Comparison of ENCODE assay signal across 33 cellular contexts in genomic region chr9:113783475-113783874, GRCh38.
"Had no signal": no experiment of that assay in that cellular context is flagged by ENCODE, and none has a peak within 500 bp of the region (broad histone marks: within the 10 kb centered on the region; RNA-seq: fewer than 3 reads in every experiment).

No MANE protein-coding gene starts in this region.

- H3K4me1 Mint-ChIP-seq: activated B cell treated with CpG ODN at 0.5 μM for 24 hours; activated CD4-positive, alpha-beta T cell treated with anti-CD3 and anti-CD28 coated beads, Interleukin-2, amount 10 ng/mL, durations not matched to agents 24 days and 14 days; activated naive CD8-positive, alpha-beta T cell treated with anti-CD3 and anti-CD28 coated beads for 36 hours; activated T-helper 17 cell treated with anti-CD3 and anti-CD28 coated beads, Interleukin-2, amount 50 U/mL, for 72 hours had no signal

- DNase-seq: activated B cell treated with CpG ODN at 0.5 μM for 24 hours; activated CD4-positive, alpha-beta memory T cell treated with anti-CD3 and anti-CD28 coated beads for 36 hours; activated CD4-positive, alpha-beta T cell treated with anti-CD3 and anti-CD28 coated beads for 4 hours; activated CD4-positive, alpha-beta T cell treated with anti-CD3 and anti-CD28 coated beads, Interleukin-2, amount 10 ng/mL, durations not matched to agents 24 days and 14 days; activated CD4-positive, alpha-beta T cell treated with anti-CD3 and anti-CD28 coated beads, Interleukin-2, amount 50 U/mL, for 1 hour; activated CD4-positive, alpha-beta T cell treated with anti-CD3 and anti-CD28 coated beads, Interleukin-2, amount 50 U/mL, for 4 hours; activated CD4-positive, CD25-positive, alpha-beta regulatory T cell treated with anti-CD3 and anti-CD28 coated beads, Interleukin-2, amount 50 U/mL, for 72 hours; activated CD8-positive, alpha-beta T cell treated with anti-CD3 and anti-CD28 coated beads for 36 hours; activated effector memory CD4-positive, alpha-beta T cell treated with anti-CD3 and anti-CD28 coated beads, Interleukin-2, amount 50 U/mL, for 16 hours; activated gamma-delta T cell treated with Interleukin-2 at 50 U/mL for 16 hours; activated naive CD4-positive, alpha-beta T cell; activated naive CD4-positive, alpha-beta T cell treated with anti-CD3 and anti-CD28 coated beads for 36 hours; activated naive CD4-positive, alpha-beta T cell treated with anti-CD3 and anti-CD28 coated beads, Interleukin-2, amount 50 U/mL, for 16 hours; activated naive CD8-positive, alpha-beta T cell treated with anti-CD3 and anti-CD28 coated beads for 36 hours; activated T-cell treated with anti-CD3 and anti-CD28 coated beads for 4 hours; activated T-cell treated with anti-CD3 and anti-CD28 coated beads, Interleukin-2, amount 50 U/mL, for 1 hour; activated T-cell treated with anti-CD3 and anti-CD28 coated beads, Interleukin-2, amount 50 U/mL, for 4 hours; activated T-cell treated with anti-CD3 and anti-CD28 coated beads, Interleukin-2, amount 50 U/mL, for 72 hours; adrenal gland; amniotic stem cell; aorta; body of pancreas; brain microvascular endothelial cell; central memory CD4-positive, alpha-beta T cell; SW 1271; T-helper 1 cell; T-helper 2 cell; T-helper 9 cell had no signal

- H3K36me3 Mint-ChIP-seq: activated CD4-positive, alpha-beta memory T cell treated with anti-CD3 and anti-CD28 coated beads for 36 hours; activated naive CD4-positive, alpha-beta T cell treated with anti-CD3 and anti-CD28 coated beads, Interleukin-2, amount 50 U/mL, for 72 hours; activated naive CD8-positive, alpha-beta T cell treated with anti-CD3 and anti-CD28 coated beads for 36 hours had no signal

- H3K9me3 Mint-ChIP-seq: activated B cell treated with CpG ODN at 0.5 μM for 24 hours; activated CD4-positive, alpha-beta memory T cell treated with anti-CD3 and anti-CD28 coated beads for 36 hours; activated CD4-positive, alpha-beta T cell treated with anti-CD3 and anti-CD28 coated beads, Interleukin-2, amount 10 ng/mL, durations not matched to agents 24 days and 14 days; activated CD8-positive, alpha-beta T cell treated with anti-CD3 and anti-CD28 coated beads for 36 hours; activated naive CD4-positive, alpha-beta T cell treated with anti-CD3 and anti-CD28 coated beads for 36 hours; activated naive CD4-positive, alpha-beta T cell treated with anti-CD3 and anti-CD28 coated beads, Interleukin-2, amount 50 U/mL, for 72 hours; activated naive CD8-positive, alpha-beta T cell treated with anti-CD3 and anti-CD28 coated beads for 36 hours; activated T-cell treated with anti-CD3 and anti-CD28 coated beads, Interleukin-2, amount 50 U/mL, for 4 hours; activated T-cell treated with anti-CD3 and anti-CD28 coated beads, Interleukin-2, amount 50 U/mL, for 72 hours; activated T-helper 1 cell treated with anti-CD3 and anti-CD28 coated beads, Interleukin-12 subunit alpha, Interleukin-12 subunit beta, Interleukin-2, Interleukin-4 antibody, amounts not matched to agents 30 ng/mL and 10 ng/mL and 1 ng/mL, durations not matched to agents 14 hours and 24 hours and 36 hours; activated T-helper 17 cell treated with anti-CD3 and anti-CD28 coated beads, Interleukin-2, amount 50 U/mL, for 72 hours; T-helper 1 cell treated with Interleukin-12 subunit alpha and Interleukin-12 subunit beta and Interleukin-4 antibody, amounts not matched to agents 30 μg/mL and 1 μg/mL, for 36 hours; T-helper 2 cell treated with Interferon-gamma antibody and Interleukin-4, amounts not matched to agents 5 μg/mL and 100 μg/mL, for 36 hours had no signal

- H3K4me3 Mint-ChIP-seq: activated B cell treated with CpG ODN at 0.5 μM for 24 hours; activated CD4-positive, alpha-beta memory T cell treated with anti-CD3 and anti-CD28 coated beads for 36 hours; activated CD4-positive, alpha-beta T cell treated with anti-CD3 and anti-CD28 coated beads, Interleukin-2, amount 10 ng/mL, durations not matched to agents 24 days and 14 days; activated CD8-positive, alpha-beta T cell treated with anti-CD3 and anti-CD28 coated beads for 36 hours; activated naive CD4-positive, alpha-beta T cell treated with anti-CD3 and anti-CD28 coated beads for 36 hours; activated naive CD8-positive, alpha-beta T cell treated with anti-CD3 and anti-CD28 coated beads for 36 hours; activated T-cell treated with anti-CD3 and anti-CD28 coated beads, Interleukin-2, amount 50 U/mL, for 4 hours; activated T-cell treated with anti-CD3 and anti-CD28 coated beads, Interleukin-2, amount 50 U/mL, for 72 hours; activated T-helper 1 cell treated with anti-CD3 and anti-CD28 coated beads, Interleukin-12 subunit alpha, Interleukin-12 subunit beta, Interleukin-2, Interleukin-4 antibody, amounts not matched to agents 30 ng/mL and 10 ng/mL and 1 ng/mL, durations not matched to agents 14 hours and 24 hours and 36 hours; activated T-helper 17 cell treated with anti-CD3 and anti-CD28 coated beads, Interleukin-2, amount 50 U/mL, for 72 hours; T-helper 1 cell treated with Interleukin-12 subunit alpha and Interleukin-12 subunit beta and Interleukin-4 antibody, amounts not matched to agents 30 μg/mL and 1 μg/mL, for 36 hours; T-helper 2 cell treated with Interferon-gamma antibody and Interleukin-4, amounts not matched to agents 5 μg/mL and 100 μg/mL, for 36 hours had no signal

- H3K27ac Mint-ChIP-seq: activated B cell treated with CpG ODN at 0.5 μM for 24 hours; activated CD4-positive, alpha-beta memory T cell treated with anti-CD3 and anti-CD28 coated beads for 36 hours; activated CD4-positive, alpha-beta T cell treated with anti-CD3 and anti-CD28 coated beads, Interleukin-2, amount 10 ng/mL, durations not matched to agents 24 days and 14 days; activated CD8-positive, alpha-beta T cell treated with anti-CD3 and anti-CD28 coated beads for 36 hours; activated naive CD4-positive, alpha-beta T cell treated with anti-CD3 and anti-CD28 coated beads for 36 hours; activated naive CD4-positive, alpha-beta T cell treated with anti-CD3 and anti-CD28 coated beads, Interleukin-2, amount 50 U/mL, for 72 hours; activated naive CD8-positive, alpha-beta T cell treated with anti-CD3 and anti-CD28 coated beads for 36 hours; activated T-cell treated with anti-CD3 and anti-CD28 coated beads, Interleukin-2, amount 50 U/mL, for 72 hours; activated T-helper 1 cell treated with anti-CD3 and anti-CD28 coated beads, Interleukin-12 subunit alpha, Interleukin-12 subunit beta, Interleukin-2, Interleukin-4 antibody, amounts not matched to agents 30 ng/mL and 10 ng/mL and 1 ng/mL, durations not matched to agents 14 hours and 24 hours and 36 hours; activated T-helper 17 cell treated with anti-CD3 and anti-CD28 coated beads, Interleukin-2, amount 50 U/mL, for 72 hours; T-helper 1 cell treated with Interleukin-12 subunit alpha and Interleukin-12 subunit beta and Interleukin-4 antibody, amounts not matched to agents 30 μg/mL and 1 μg/mL, for 36 hours; T-helper 2 cell treated with Interferon-gamma antibody and Interleukin-4, amounts not matched to agents 5 μg/mL and 100 μg/mL, for 36 hours had no signal

- ATAC-seq: activated CD8-positive, alpha-beta T cell treated with anti-CD3 and anti-CD28 coated beads for 36 hours; activated naive CD4-positive, alpha-beta T cell treated with anti-CD3 and anti-CD28 coated beads, Interleukin-2, amount 50 U/mL, for 72 hours; activated T-cell treated with anti-CD3 and anti-CD28 coated beads, Interleukin-2, amount 50 U/mL, for 4 hours; activated T-cell treated with anti-CD3 and anti-CD28 coated beads, Interleukin-2, amount 50 U/mL, for 72 hours; activated T-helper 17 cell treated with anti-CD3 and anti-CD28 coated beads, Interleukin-2, amount 50 U/mL, for 72 hours; body of pancreas had no signal
